19 cellular contexts compared by ENCODE assay signal in genomic region chr7:134931487-134931886, GRCh38. TPM values are rescaled to one million over a fixed set of nuclear protein-coding genes. Genes with fewer than 3 reads are reported as not detected.
DNase-seq lines count a peak whose midpoint lies in the region; ATAC-seq and TF ChIP-seq lines count a peak whose summit lies in the region.
"Had no signal": no experiment of that assay in that cellular context is flagged by ENCODE, and none has a peak within 500 bp of the region (broad histone marks: within the 10 kb centered on the region; RNA-seq: fewer than 3 reads in every experiment).

No MANE protein-coding gene starts in this region.

- H3K36me3 ChIP-seq in esophagus muscularis mucosa (peaks cover 0 to 52% (median 41%) of the 10 kb centered on the region in 4 donors), mesenchymal stem cell (ENCODE audit: control insufficient read depth in 1 of 2, insufficient read depth in 2 of 2, low read depth in 1 of 2, low read length in 2 of 2) (peaks cover 22 to 83% of the 10 kb centered on the region in 2 experiments), aorta (ENCODE audit: control insufficient read depth in 1 of 2, insufficient read depth in 2 of 2, low read length in 1 of 2) (peaks cover 2 to 6% of the 10 kb centered on the region in 2 donors)

- no peak for TF ChIP-seq CTCF in esophagus muscularis mucosa (IDR thresholded peaks at IDR 0.05)

- TF ChIP-seq EP300 in esophagus muscularis mucosa (IDR thresholded peaks at IDR 0.05): no peak

- 35% methylated on average over 1 of the region's 1 CpG for WGBS in esophagus muscularis mucosa
- WGBS in mesenchymal stem cell: no CpG with 5 or more reads among the region's 1 CpG
- 5% methylated on average over 1 of the region's 1 CpG for WGBS in aorta, 2 donors

- peaks cover 17% of the 10 kb centered on the region for H3K79me1 ChIP-seq in mesenchymal stem cell (replicated peaks; ENCODE audit: low read length, poor library complexity, severe bottlenecking)

- H4K91ac ChIP-seq in mesenchymal stem cell (ENCODE audit: low read length): no peak overlapping the region

- H3K27ac ChIP-seq in esophagus muscularis mucosa (replicated peaks in 1 of 4) (peak overlapping the region; percentile 82 to 89 (median 84)), mesenchymal stem cell (ENCODE audit: low read length, poor library complexity, severe bottlenecking) (no peak overlapping the region), aorta (ENCODE audit: low read depth in 1 of 2, low read length in 2 of 2) (peak overlapping the region; percentile 19 to 93)
- H3K27ac ChIP-seq: upper lobe of right lung had no signal

- H3K14ac ChIP-seq in mesenchymal stem cell (ENCODE audit: low read length in 2 of 2): no peak overlapping the region

- H3K27me3 ChIP-seq in esophagus muscularis mucosa (no peaks in the 10 kb centered on the region), mesenchymal stem cell (ENCODE audit: control insufficient read depth in 1 of 2, insufficient read depth in 1 of 2, low read length in 2 of 2) (no peaks in the 10 kb centered on the region), aorta (ENCODE audit: control insufficient read depth in 1 of 2, insufficient read depth in 2 of 2, low read length in 1 of 2) (no peaks in the 10 kb centered on the region)
- H3K27me3 ChIP-seq: upper lobe of right lung had no signal

- H2BK15ac ChIP-seq in mesenchymal stem cell (ENCODE audit: low read depth, poor library complexity, severe bottlenecking): no peak overlapping the region

- peak; percentile 17 to 51 for ATAC-seq in left cardiac atrium
- no peak for ATAC-seq in aorta (ENCODE audit: low FRiP score)
- ATAC-seq: GM12878, SK-N-SH treated with all-trans-retinoic acid at 6 μM for 48 hours, upper lobe of right lung had no signal

- H2BK120ac ChIP-seq in mesenchymal stem cell (ENCODE audit: low read depth, low read length): no peak overlapping the region

- no peak overlapping the region for H2AFZ ChIP-seq in mesenchymal stem cell (ENCODE audit: low read depth, low read length)

- H3K4me2 ChIP-seq in mesenchymal stem cell (ENCODE audit: low read length, poor library complexity, severe bottlenecking): no peak overlapping the region

- H3K23ac ChIP-seq in mesenchymal stem cell (ENCODE audit: low read length in 2 of 2): no peak overlapping the region

- H3K4me3 ChIP-seq in esophagus muscularis mucosa (no peak overlapping the region), mesenchymal stem cell (ENCODE audit: insufficient read depth in 1 of 2, low read depth in 1 of 2, low read length in 2 of 2) (no peak overlapping the region), aorta (ENCODE audit: low read length in 2 of 2) (no peak overlapping the region)
- H3K4me3 ChIP-seq: GM12878, upper lobe of right lung had no signal

- H3K4ac ChIP-seq in mesenchymal stem cell (ENCODE audit: low read depth in 1 of 2, low read length in 2 of 2): no peak overlapping the region

- intact Hi-C loops in left cardiac atrium (cut with DNase I) (no loop called here), cardiac septum (cut with DNase I) (no loop called here), esophagus muscularis mucosa (cut with DNase I) (loop anchor here (10.0 kb wide), 1 partner anchor 147 kb away; no protein-coding TSS in a partner anchor), aorta (cut with DNase I) (loop anchor here in 1 of 2 donors (5.0 kb wide), 2 partner anchors 39 to 149 kb away; no protein-coding TSS in a partner anchor)

- H3K9ac ChIP-seq in mesenchymal stem cell (ENCODE audit: low read length): no peak overlapping the region

- H3K4me1 ChIP-seq in esophagus muscularis mucosa (peaks cover 41 to 84% (median 83%) of the 10 kb centered on the region in 4 donors), mesenchymal stem cell (ENCODE audit: control insufficient read depth, insufficient read depth, low read depth, low read length) (peaks cover 7% of the 10 kb centered on the region), aorta (ENCODE audit: control insufficient read depth in 1 of 2, insufficient read depth in 2 of 2, low read length in 2 of 2) (peaks cover 4 to 17% of the 10 kb centered on the region in 2 donors)
- H3K4me1 ChIP-seq: upper lobe of right lung had no signal

- no peak overlapping the region for H2AK5ac ChIP-seq in mesenchymal stem cell (ENCODE audit: low read length, severe bottlenecking)

- DNase-seq in left cardiac atrium: peak; percentile 57
- DNase-seq in cardiac septum (ENCODE audit: low spot score): no peak
- no peak for DNase-seq in esophagus muscularis mucosa (ENCODE audit: extremely low spot score)
- DNase-seq in mesenchymal stem cell: peak; percentile 25
- DNase-seq in aorta: peak in 1 of 2 donors; percentile 58
- no peak for DNase-seq in D341Med (ENCODE audit: low spot score)
- no peak for DNase-seq in DMS53 treated with DMSO at 0.1 percent for 48 hours (lab: John Stamatoyannopoulos, UW; ENCODE audit: unreplicated experiment)
- DNase-seq in LoVo (ENCODE audit: low spot score): no peak
- DNase-seq: activated CD4-positive, alpha-beta memory T cell treated with anti-CD3 and anti-CD28 coated beads, Interleukin-2, amount 10 ng/mL, durations not matched to agents 7 days and 5 days; activated naive CD8-positive, alpha-beta T cell treated with anti-CD3 and anti-CD28 coated beads, Interleukin-2, amount 10 ng/mL, durations not matched to agents 7 days and 5 days; cerebellar nuclear complex; erythroblast; mammary epithelial cell; NCI-H1930; NCI-H524; nephron progenitor cell; upper lobe of right lung had no signal

- H4K8ac ChIP-seq in mesenchymal stem cell (ENCODE audit: low read length): no peak overlapping the region

- no peaks in the 10 kb centered on the region for H3K9me3 ChIP-seq in esophagus muscularis mucosa
- no peaks in the 10 kb centered on the region for H3K9me3 ChIP-seq in mesenchymal stem cell (ENCODE audit: control insufficient read depth, low read length)
- H3K9me3 ChIP-seq in aorta (ENCODE audit: control insufficient read depth, low read length): peaks cover 2% of the 10 kb centered on the region
- H3K9me3 ChIP-seq: upper lobe of right lung had no signal

- H2BK5ac ChIP-seq in mesenchymal stem cell (ENCODE audit: low read depth, low read length, poor library complexity, severe bottlenecking): no peak overlapping the region

- no peak overlapping the region for H2BK12ac ChIP-seq in mesenchymal stem cell (ENCODE audit: low read length in 2 of 2)

- TF ChIP-seq POLR2A in esophagus muscularis mucosa (IDR thresholded peaks at IDR 0.05; ENCODE audit: low read depth): no peak

- H3K18ac ChIP-seq in mesenchymal stem cell (ENCODE audit: low read depth in 1 of 2, low read length in 2 of 2): no peak overlapping the region

RNA-seq across cellular contexts. Expression of gene AGBL3, which starts 54.8 kb away (rescaled TPM):
- 1 to 10 TPM; 1.7 to 2.1 TPM for total RNA-seq in left cardiac atrium
- 1.4 TPM for total RNA-seq in cardiac septum
- 1 to 10 TPM in 3 of 4 donors, under 1 TPM in 1; 0.66 to 3.3 (median 1.7) TPM for total RNA-seq in esophagus muscularis mucosa
- polyA plus RNA-seq in mesenchymal stem cell (2013, experiment 1 of 2): 0.51 TPM
- 0.41 TPM for polyA plus RNA-seq in mesenchymal stem cell (2013, experiment 2 of 2)
- total RNA-seq in aorta: 1 to 10 TPM; 2.5 to 8.8 TPM
- 1 to 10 TPM; 2.6 to 3.7 TPM for polyA plus RNA-seq in aorta

Comparison
In these comparisons a context has a peak if more than half of its experiments do, and no peak if none do; other contexts are left out.
1. DNase-seq: peak in left cardiac atrium (single experiment) and mesenchymal stem cell (single experiment); none in cardiac septum (single experiment), esophagus muscularis mucosa (single experiment), D341Med (single experiment), DMS53 treated with DMSO at 0.1 percent for 48 hours (single experiment) and LoVo (single experiment).